ENCODE assay signal across 1 cellular context in genomic region chr7:151089893-151090730, GRCh38.
TF ChIP-seq lines count a peak whose summit lies in the region.

No MANE protein-coding gene starts in this region.

TF ChIP-seq in HepG2, 621 proteins besides CTCF, POLR2A, EP300 and RAD21:
- no peak for TF ChIP-seq FOSL1 (CRISPR knock-in tag; IDR thresholded peaks at IDR 0.05; ENCODE audit: borderline replicate concordance)
- no peak for TF ChIP-seq ZNF691 (CRISPR knock-in tag; IDR thresholded peaks at IDR 0.05; ENCODE audit: borderline replicate concordance, low read depth)
- no peak for TF ChIP-seq HDAC6 (IDR thresholded peaks at IDR 0.05; ENCODE audit: low read depth, low read length)
- TF ChIP-seq ZBTB10 (CRISPR knock-in tag; IDR thresholded peaks at IDR 0.05; ENCODE audit: borderline replicate concordance) = no peak
- no peak for TF ChIP-seq ZNF230 (CRISPR knock-in tag; IDR thresholded peaks at IDR 0.05)
- TF ChIP-seq RARG (CRISPR knock-in tag; IDR thresholded peaks at IDR 0.05; ENCODE audit: low read depth) = no peak
- TF ChIP-seq ATF5 (CRISPR knock-in tag; IDR thresholded peaks at IDR 0.05; ENCODE audit: low read depth) = no peak
- no peak for TF ChIP-seq PAF1 (CRISPR knock-in tag; IDR thresholded peaks at IDR 0.05)
- no peak for TF ChIP-seq ZFP36L1 (CRISPR knock-in tag; IDR thresholded peaks at IDR 0.05)
- TF ChIP-seq JDP2 (CRISPR knock-in tag; IDR thresholded peaks at IDR 0.05; ENCODE audit: borderline replicate concordance) = no peak
- no peak for TF ChIP-seq CAMTA2 (CRISPR knock-in tag; IDR thresholded peaks at IDR 0.05; ENCODE audit: borderline replicate concordance)
- no peak for TF ChIP-seq ZNF451 (CRISPR knock-in tag; IDR thresholded peaks at IDR 0.05)
- no peak for TF ChIP-seq ATF1 (CRISPR knock-in tag; IDR thresholded peaks at IDR 0.05)
- no peak for TF ChIP-seq ISX (CRISPR knock-in tag; conservative IDR thresholded peaks at IDR 0.05)
- no peak for TF ChIP-seq HNF4G (IDR thresholded peaks at IDR 0.05; ENCODE audit: borderline replicate concordance, low read depth, low read length)
- no peak for TF ChIP-seq HNF4G (CRISPR knock-in tag; IDR thresholded peaks at IDR 0.05; ENCODE audit: borderline replicate concordance, low read depth)
- TF ChIP-seq NFAT5 (CRISPR knock-in tag; IDR thresholded peaks at IDR 0.05) = no peak
- no peak for TF ChIP-seq HDAC1 (CRISPR knock-in tag; IDR thresholded peaks at IDR 0.05)
- no peak for TF ChIP-seq ZNF33A (CRISPR knock-in tag; IDR thresholded peaks at IDR 0.05; ENCODE audit: borderline replicate concordance)
- no peak for TF ChIP-seq NBN (conservative IDR thresholded peaks at IDR 0.05)
- no peak for TF ChIP-seq SOX5 (CRISPR knock-in tag; IDR thresholded peaks at IDR 0.05; ENCODE audit: borderline replicate concordance)
